ENCODE assay signal across 1 cellular context in genomic region chr17:14664511-14664910, GRCh38.
TF ChIP-seq lines count a peak whose summit lies in the region.

No MANE protein-coding gene starts in this region.

TF ChIP-seq in GM23338, 12 proteins besides CTCF, POLR2A, EP300 and RAD21 (continued from another document):
- TF ChIP-seq ZNF462 (CRISPR knock-in tag; IDR thresholded peaks at IDR 0.05), result no peak
- no peak for TF ChIP-seq CREB1 (CRISPR knock-in tag; IDR thresholded peaks at IDR 0.05; ENCODE audit: low read depth)
- TF ChIP-seq POLR2AphosphoS5 (IDR thresholded peaks at IDR 0.05; ENCODE audit: low read depth), result no peak
- TF ChIP-seq EZH2phosphoT487 (IDR thresholded peaks at IDR 0.05; ENCODE audit: unreplicated experiment), result no peak
- no peak for TF ChIP-seq REST (IDR thresholded peaks at IDR 0.05; ENCODE audit: unreplicated experiment)
- TF ChIP-seq STAT1 (IDR thresholded peaks at IDR 0.05; ENCODE audit: unreplicated experiment), result no peak
